In the genomic region with DNA sequence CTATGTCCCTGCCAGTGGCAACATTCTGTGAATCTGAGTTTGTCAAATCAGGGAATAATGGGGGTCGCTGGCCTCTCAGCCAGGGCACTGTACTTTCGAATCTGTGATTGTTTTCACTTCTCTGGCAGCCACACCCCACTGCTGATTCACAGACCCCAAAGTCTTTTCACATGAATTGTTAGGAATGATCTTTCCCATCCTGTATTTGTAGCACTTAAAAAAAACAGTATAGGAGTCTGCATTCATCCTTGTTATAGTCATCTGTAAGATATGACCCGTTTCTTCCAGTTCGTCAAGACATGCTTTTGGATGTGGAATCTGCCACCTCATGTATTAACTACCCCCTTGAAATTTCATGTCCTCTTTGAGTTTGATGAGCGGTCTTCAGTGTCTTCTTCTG, we compare ENCODE assay signal across 8 cellular contexts. TPM values are rescaled to one million over a fixed set of nuclear protein-coding genes. Genes with fewer than 3 reads are reported as not detected.
A peak's percentile ranks its signal among the peaks of the same experiment; 100 is the strongest.
DNase-seq lines count a peak whose midpoint lies in the region; ATAC-seq and TF ChIP-seq lines count a peak whose summit lies in the region.

No MANE protein-coding gene starts in this region.

- H3K9me3 ChIP-seq in T-helper 17 cell (ENCODE audit: control insufficient read depth, low read length, poor library complexity, severe bottlenecking) (no peaks in the 10 kb centered on the region), sigmoid colon (no peaks in the 10 kb centered on the region)

- peaks cover 0 to 31% (median 14%) of the 10 kb centered on the region in 4 donors for H3K36me3 ChIP-seq in sigmoid colon

- peaks cover 14% of the 10 kb centered on the region for H3K36me3 Mint-ChIP-seq in T-helper 17 cell (ENCODE audit: low read depth)

- H3K27ac Mint-ChIP-seq in T-helper 17 cell, result peak overlapping the region; percentile 98

- TF ChIP-seq EP300 in sigmoid colon (IDR thresholded peaks at IDR 0.05), result no peak

- no peaks in the 10 kb centered on the region for H3K27me3 ChIP-seq in sigmoid colon

- ATAC-seq in T-helper 17 cell, result no peak

- H3K4me1 Mint-ChIP-seq in T-helper 17 cell, result peaks cover 67% of the 10 kb centered on the region

- in situ Hi-C loops in G401 (cut with HindIII; ENCODE audit: low sequenced_read_pairs), result no loop called here

- no peak for DNase-seq in T-helper 17 cell
- DNase-seq in fibroblast of the aortic adventitia (ENCODE audit: low read depth), result peak; percentile 22
- peak; percentile 43 for DNase-seq in sigmoid colon
- no peak for DNase-seq in G401 (ENCODE audit: low spot score)
- DNase-seq in hippocampal formation (lab: John Stamatoyannopoulos, UW), result no peak
- no peak for DNase-seq in NCI-H226
- DNase-seq in NOMO-1 treated with DMSO at 0.1 percent for 48 hours (lab: John Stamatoyannopoulos, UW; ENCODE audit: unreplicated experiment), result no peak

- peak overlapping the region; percentile 96 for H3K4me3 Mint-ChIP-seq in T-helper 17 cell

- intact Hi-C loops in sigmoid colon (cut with DNase I), result loop anchor here (2.0 to 5.0 kb wide), 3 partner anchors 61 to 92 kb away; a partner anchor contains a TSS

- no peaks in the 10 kb centered on the region for H3K27me3 Mint-ChIP-seq in T-helper 17 cell

- TF ChIP-seq POLR2A in sigmoid colon (IDR thresholded peaks at IDR 0.05), result no peak

- 42 to 60% methylated on average over 5 of the region's 5 CpGs for WGBS in sigmoid colon, 2 donors

- peak overlapping the region; percentile 92 to 96 (median 94) for H3K27ac ChIP-seq in sigmoid colon

- peak overlapping the region; percentile 68 for H3K4me3 ChIP-seq in GM12875 (ENCODE audit: low read depth, low read length)
- peak overlapping the region; percentile 99 for H3K4me3 ChIP-seq in fibroblast of the aortic adventitia (ENCODE audit: low read depth, low read length)
- peak overlapping the region; percentile 79 to 89 (median 80) for H3K4me3 ChIP-seq in sigmoid colon

- TF ChIP-seq CTCF in GM12875 (IDR thresholded peaks at IDR 0.05; ENCODE audit: borderline replicate concordance, insufficient read depth, low read depth, low read length) (no peak), fibroblast of the aortic adventitia (IDR thresholded peaks at IDR 0.05; ENCODE audit: insufficient read depth, low read length) (no peak), sigmoid colon (IDR thresholded peaks at IDR 0.05) (no peak)

- H3K4me1 ChIP-seq in sigmoid colon, result peaks cover 0 to 38% (median 34%) of the 10 kb centered on the region in 4 donors

RNA-seq across cellular contexts. Expression of a gene that starts 0.9 kb away (rescaled TPM):
- total RNA-seq in T-helper 17 cell (100 to 1,000 TPM in 1 of 2 donors, 10 to 100 TPM in 1; 75.0 to 102 TPM), fibroblast of the aortic adventitia (ENCODE audit: low replicate concordance) (58.1 and 63.0 TPM in 2 replicates), sigmoid colon (10 to 100 TPM; 36.3 to 73.2 (median 64.2) TPM)
- polyA plus RNA-seq in sigmoid colon, result 10 to 100 TPM; 60.0 to 93.1 (median 86.5) TPM
- 35.0 and 43.6 TPM in 2 replicates for total RNA-seq in G401 (2014; rRNA removed; shearing (Covaris generic))

Comparison
In these comparisons a context has a peak if more than half of its experiments do, and no peak if none do; other contexts are left out.
1. DNase-seq: peak in fibroblast of the aortic adventitia (single experiment) and sigmoid colon (single experiment); none in T-helper 17 cell (0 of 3), G401 (single experiment), hippocampal formation (0 of 2), NCI-H226 (single experiment) and NOMO-1 treated with DMSO at 0.1 percent for 48 hours (single experiment).
2. Peak in every context shown above with its lines, with median percentiles within 50 percentile points of each other: H3K4me3 ChIP-seq.